8 cellular contexts compared by ENCODE assay signal in the genomic region with DNA sequence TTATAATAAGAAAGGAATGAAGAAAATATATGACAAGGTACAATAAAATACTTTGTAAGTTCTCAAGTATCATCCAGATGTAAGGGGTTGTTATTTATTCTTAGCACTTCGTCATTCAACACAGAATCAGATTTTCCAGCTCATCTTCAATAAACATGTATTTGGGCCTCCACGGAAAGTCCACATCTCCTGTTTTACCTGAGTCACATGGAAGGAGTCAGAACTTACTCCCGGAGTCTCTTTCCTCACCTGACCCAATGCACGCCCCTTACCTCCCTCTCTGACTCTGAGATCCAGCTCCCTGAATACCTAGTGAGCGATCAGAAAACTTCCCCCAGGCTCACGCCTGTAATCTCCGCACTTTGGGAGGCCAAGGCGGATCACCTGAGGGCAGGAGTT. TPM values are rescaled to one million over a fixed set of nuclear protein-coding genes. Genes with fewer than 3 reads are reported as not detected.
A peak's percentile ranks its signal among the peaks of the same experiment; 100 is the strongest.
DNase-seq lines count a peak whose midpoint lies in the region; ATAC-seq and TF ChIP-seq lines count a peak whose summit lies in the region.

No MANE protein-coding gene starts in this region.

- H3K9me3 Mint-ChIP-seq in MCF 10A (ENCODE audit: unreplicated experiment), result no peaks in the 10 kb centered on the region

- DNase-seq in stimulated activated CD4-positive, alpha-beta T cell treated with anti-CD3 and anti-CD28 coated beads, Interleukin-4, amount 100 ng/mL, for 24 hours, result peak; percentile 7
- DNase-seq in stimulated activated CD4-positive, alpha-beta T cell treated with anti-CD3 and anti-CD28 coated beads, Interleukin-1b, Interleukin-23, amount 100 ng/mL, for 48 hours, result no peak
- DNase-seq in MCF 10A (ENCODE audit: unreplicated experiment), result no peak
- DNase-seq in left lobe of liver (ENCODE audit: low spot score), result no peak
- DNase-seq in NCI-H2171 treated with DMSO at 0.1 percent for 48 hours (lab: John Stamatoyannopoulos, UW), result no peak
- DNase-seq in KBM-7, result no peak

- H3K9me3 ChIP-seq in mucosa of stomach (ENCODE audit: control insufficient read depth, low read length), result no peaks in the 10 kb centered on the region

- no peak for TF ChIP-seq POLR2A in GM18505 (IDR thresholded peaks at IDR 0.05; ENCODE audit: borderline replicate concordance, extremely low read depth, insufficient read depth, insufficient read length)

- POLR2A ChIA-PET in MCF 10A (lab: Yijun Ruan, JAX), result interaction anchor here (0.5 to 6.3 kb wide), 29 partner anchors 9 to 458 kb away, joined by 3 to 146 read pairs (median 6); partner anchors contain the start of genes ADAM15, CHRNB2, CKS1B and EFNA1

- no peak overlapping the region for H3K4me3 ChIP-seq in mucosa of stomach (ENCODE audit: low read length)

- peak overlapping the region; percentile 90 for H3K4me3 Mint-ChIP-seq in MCF 10A (ENCODE audit: unreplicated experiment)

- H3K9ac ChIP-seq in mucosa of stomach (ENCODE audit: low read length), result peak overlapping the region; percentile 97

- TF ChIP-seq CTCF in MCF 10A (IDR thresholded peaks at IDR 0.05; ENCODE audit: unreplicated experiment), result no peak

- no peaks in the 10 kb centered on the region for H3K27me3 ChIP-seq in mucosa of stomach (ENCODE audit: control insufficient read depth, insufficient read depth, low read length)

- H3K27me3 Mint-ChIP-seq in MCF 10A (ENCODE audit: insufficient read depth, unreplicated experiment), result no peaks in the 10 kb centered on the region

- peaks cover 6% of the 10 kb centered on the region for H3K36me3 Mint-ChIP-seq in MCF 10A (ENCODE audit: insufficient read depth, unreplicated experiment)

- no peaks in the 10 kb centered on the region for H3K36me3 ChIP-seq in mucosa of stomach (ENCODE audit: control insufficient read depth, insufficient read depth, low read length)

- intact Hi-C loops in MCF 10A (cut with micrococcal nuclease), result loop anchor here (1.0 to 2.0 kb wide), 2 partner anchors 379 to 459 kb away; no protein-coding TSS in a partner anchor

- no TSS peak for BruUV-seq in MCF 10A (replicated peaks; lab: Mats Ljungman, UMichigan)

- ATAC-seq in left lobe of liver (no peak), GM18505 (IDR thresholded peaks at IDR 0.05; ENCODE audit: unreplicated experiment) (no peak)

- H3K4me1 ChIP-seq in mucosa of stomach (ENCODE audit: control insufficient read depth, insufficient read depth, low read length), result peaks cover 52% of the 10 kb centered on the region

- in situ Hi-C loops in KBM-7 (cut with MboI; ENCODE audit: low pct_unique_long_range_greater_than_20kb, low sequenced_read_pairs), result no loop called here

- CTCF ChIA-PET in MCF 10A (lab: Yijun Ruan, JAX), result interaction anchor here (0.5 to 5.7 kb wide), 17 partner anchors 8 to 588 kb away, joined by 3 to 45 read pairs (median 3); partner anchors contain the start of gene PBXIP1

- peak overlapping the region; percentile 100 for H3K27ac Mint-ChIP-seq in MCF 10A (ENCODE audit: low read depth, unreplicated experiment)

- H3K4me1 Mint-ChIP-seq in MCF 10A (ENCODE audit: insufficient read depth, unreplicated experiment), result peaks cover 40% of the 10 kb centered on the region

RNA-seq across cellular contexts. Expression of gene PMVK, which starts 1.5 kb away (rescaled TPM):
- total RNA-seq in MCF 10A (2022) (57.7 and 68.9 TPM in 2 replicates), left lobe of liver (40.2 TPM)

RNA-seq across cellular contexts. Expression of gene PBXIP1, which starts 17.9 kb away (rescaled TPM):
- total RNA-seq in MCF 10A (2022) (11.3 TPM in 2 replicates), left lobe of liver (21.3 TPM)

RNA-seq across cellular contexts. Expression of gene PYGO2, which starts 23.6 kb away (rescaled TPM):
- total RNA-seq in MCF 10A (2022) (32.1 and 35.9 TPM in 2 replicates), left lobe of liver (10.5 TPM)

RNA-seq across cellular contexts. Expression of gene SHC1, which starts 32.6 kb away (rescaled TPM):
- 667 and 885 TPM in 2 replicates for total RNA-seq in MCF 10A (2022)
- 43.0 TPM for total RNA-seq in left lobe of liver

RNA-seq across cellular contexts. Expression of gene CKS1B, which starts 36.5 kb away (rescaled TPM):
- total RNA-seq in MCF 10A (2022) (285 and 289 TPM in 2 replicates), left lobe of liver (14.2 TPM)
